In genomic region chr20:63366658-63367360, GRCh38 we compare ENCODE assay signal across 26 cellular contexts. TPM values are rescaled to one million over a fixed set of nuclear protein-coding genes. Genes with fewer than 3 reads are reported as not detected.
DNase-seq lines count a peak whose midpoint lies in the region; ATAC-seq and TF ChIP-seq lines count a peak whose summit lies in the region.
"Had no signal": no experiment of that assay in that cellular context is flagged by ENCODE, and none has a peak within 500 bp of the region (broad histone marks: within the 10 kb centered on the region; RNA-seq: fewer than 3 reads in every experiment).

No MANE protein-coding gene starts in this region.

- H3K27ac ChIP-seq in HEK293 (ENCODE audit: extremely low read depth, low read depth, low read length): no peak overlapping the region
- H3K27ac ChIP-seq in naive thymus-derived CD4-positive, alpha-beta T cell (ENCODE audit: low read depth, low read length): no peak overlapping the region
- H3K27ac ChIP-seq: ovary, right atrium auricular region, SJSA1, stomach had no signal

- no peaks in the 10 kb centered on the region for H3K36me3 Mint-ChIP-seq in nephron progenitor cell (ENCODE audit: low read depth)
- H3K36me3 Mint-ChIP-seq in naive thymus-derived CD4-positive, alpha-beta T cell: no peaks in the 10 kb centered on the region
- H3K36me3 Mint-ChIP-seq: activated CD8-positive, alpha-beta memory T cell treated with anti-CD3 and anti-CD28 coated beads, Interleukin-2, amount 10 ng/mL, durations not matched to agents 7 days and 5 days; activated naive CD4-positive, alpha-beta T cell treated with anti-CD3 and anti-CD28 coated beads, Interleukin-2, amount 50 U/mL, for 24 hours; CD8-positive, alpha-beta memory T cell had no signal

- H3K4me1 Mint-ChIP-seq in nephron progenitor cell: peaks cover 57% of the 10 kb centered on the region
- H3K4me1 Mint-ChIP-seq in naive thymus-derived CD4-positive, alpha-beta T cell: peaks cover 0 to 5% (median 0%) of the 10 kb centered on the region in 7 donors
- H3K4me1 Mint-ChIP-seq: activated CD8-positive, alpha-beta memory T cell treated with anti-CD3 and anti-CD28 coated beads, Interleukin-2, amount 10 ng/mL, durations not matched to agents 7 days and 5 days had no signal

- H3K9me3 Mint-ChIP-seq in nephron progenitor cell: no peaks in the 10 kb centered on the region
- H3K9me3 Mint-ChIP-seq in naive thymus-derived CD4-positive, alpha-beta T cell: peaks cover 0 to 1% (median 0%) of the 10 kb centered on the region in 11 donors
- H3K9me3 Mint-ChIP-seq: activated naive CD4-positive, alpha-beta T cell treated with anti-CD3 and anti-CD28 coated beads, Interleukin-2, amount 50 U/mL, for 24 hours; activated T-helper 1 cell treated with anti-CD3 and anti-CD28 coated beads, Interleukin-12 subunit alpha, Interleukin-12 subunit beta, Interleukin-2, Interleukin-4 antibody, amounts not matched to agents 30 ng/mL and 10 ng/mL and 1 ng/mL, durations not matched to agents 14 hours and 24 hours and 36 hours; CD8-positive, alpha-beta memory T cell; dendritic cell treated with granulocyte-macrophage colony-stimulating factor and Interleukin-4, amounts not matched to agents 40 ng/mL and 50 ng/mL, for 4 days had no signal

- no peak for ATAC-seq in naive thymus-derived CD4-positive, alpha-beta T cell
- ATAC-seq in HG02981 (IDR thresholded peaks at IDR 0.05; ENCODE audit: unreplicated experiment) (no peak), GM21723 (IDR thresholded peaks at IDR 0.05; ENCODE audit: unreplicated experiment) (no peak)
- ATAC-seq: activated CD8-positive, alpha-beta memory T cell treated with anti-CD3 and anti-CD28 coated beads, Interleukin-2, amount 10 ng/mL, durations not matched to agents 7 days and 5 days; T-helper 17 cell had no signal

- H3K9me3 ChIP-seq in HEK293 (ENCODE audit: control insufficient read depth, insufficient read depth, low read depth, low read length): no peaks in the 10 kb centered on the region
- no peaks in the 10 kb centered on the region for H3K9me3 ChIP-seq in naive thymus-derived CD4-positive, alpha-beta T cell (ENCODE audit: control insufficient read depth in 2 of 3, low read length in 3 of 3)
- H3K9me3 ChIP-seq: ovary, right atrium auricular region, SJSA1, stomach had no signal

- H3K27me3 Mint-ChIP-seq in nephron progenitor cell (ENCODE audit: low read depth, poor library complexity): peaks cover 23% of the 10 kb centered on the region
- peaks cover 7 to 27% (median 10%) of the 10 kb centered on the region in 5 donors for H3K27me3 Mint-ChIP-seq in naive thymus-derived CD4-positive, alpha-beta T cell

- peaks cover 0 to 4% of the 10 kb centered on the region in 2 donors for H3K27me3 ChIP-seq in naive thymus-derived CD4-positive, alpha-beta T cell (ENCODE audit: control insufficient read depth in 2 of 2, insufficient read depth in 2 of 2, low read length in 2 of 2)
- H3K27me3 ChIP-seq: ovary, right atrium auricular region had no signal

- H3K4me1 ChIP-seq in HEK293 (ENCODE audit: control insufficient read depth, insufficient read depth, low read length): no peaks in the 10 kb centered on the region
- no peaks in the 10 kb centered on the region for H3K4me1 ChIP-seq in naive thymus-derived CD4-positive, alpha-beta T cell (ENCODE audit: control insufficient read depth in 2 of 2, insufficient read depth in 2 of 2, low read length in 2 of 2)
- H3K4me1 ChIP-seq: SJSA1 had no signal

- CTCF ChIA-PET in HEK293 (lab: Yijun Ruan, JAX): interaction anchor here (1.0 kb wide), 1 partner anchor 15 kb away, joined by 3 read pairs; no protein-coding TSS in a partner anchor
- CTCF ChIA-PET in naive thymus-derived CD4-positive, alpha-beta T cell (lab: Charles Lee): no interaction called here

- TF ChIP-seq CTCF in HEK293 (tag by site-specific recombination; IDR thresholded peaks at IDR 0.05) (no peak), nephron progenitor cell (IDR thresholded peaks at IDR 0.05) (no peak)

- no peak overlapping the region for H3K4me3 ChIP-seq in HEK293 (ENCODE audit: low read depth, low read length)
- H3K4me3 ChIP-seq in naive thymus-derived CD4-positive, alpha-beta T cell (ENCODE audit: low read length): no peak overlapping the region
- H3K4me3 ChIP-seq: ovary, right atrium auricular region, SJSA1, stomach had no signal

- H3K36me3 ChIP-seq in HEK293 (ENCODE audit: control insufficient read depth in 2 of 2, insufficient read depth in 1 of 2, low read length in 2 of 2): no peaks in the 10 kb centered on the region
- H3K36me3 ChIP-seq in naive thymus-derived CD4-positive, alpha-beta T cell (ENCODE audit: control insufficient read depth in 2 of 3, insufficient read depth in 3 of 3, low read length in 3 of 3): no peaks in the 10 kb centered on the region
- H3K36me3 ChIP-seq: ovary, right atrium auricular region, SJSA1, stomach had no signal

- POLR2A ChIA-PET in HEK293 (lab: Yijun Ruan, JAX): no interaction called here
- POLR2A ChIA-PET in naive thymus-derived CD4-positive, alpha-beta T cell (lab: Charles Lee): no interaction called here

- peak overlapping the region; percentile 52 for H3K4me3 Mint-ChIP-seq in nephron progenitor cell
- no peak overlapping the region for H3K4me3 Mint-ChIP-seq in naive thymus-derived CD4-positive, alpha-beta T cell
- H3K4me3 Mint-ChIP-seq: activated CD8-positive, alpha-beta memory T cell treated with anti-CD3 and anti-CD28 coated beads, Interleukin-2, amount 10 ng/mL, durations not matched to agents 7 days and 5 days; activated naive CD4-positive, alpha-beta T cell treated with anti-CD3 and anti-CD28 coated beads, Interleukin-2, amount 50 U/mL, for 24 hours; activated T-helper 1 cell treated with anti-CD3 and anti-CD28 coated beads, Interleukin-12 subunit alpha, Interleukin-12 subunit beta, Interleukin-2, Interleukin-4 antibody, amounts not matched to agents 30 ng/mL and 10 ng/mL and 1 ng/mL, durations not matched to agents 14 hours and 24 hours and 36 hours; CD8-positive, alpha-beta memory T cell; dendritic cell treated with granulocyte-macrophage colony-stimulating factor and Interleukin-4, amounts not matched to agents 40 ng/mL and 50 ng/mL, for 4 days; T-helper 17 cell had no signal

- H3K27ac Mint-ChIP-seq in nephron progenitor cell: peak overlapping the region; percentile 72
- H3K27ac Mint-ChIP-seq in naive thymus-derived CD4-positive, alpha-beta T cell: no peak overlapping the region
- H3K27ac Mint-ChIP-seq: activated CD8-positive, alpha-beta memory T cell treated with anti-CD3 and anti-CD28 coated beads, Interleukin-2, amount 10 ng/mL, durations not matched to agents 7 days and 5 days; activated naive CD4-positive, alpha-beta T cell treated with anti-CD3 and anti-CD28 coated beads, Interleukin-2, amount 50 U/mL, for 24 hours; activated T-helper 1 cell treated with anti-CD3 and anti-CD28 coated beads, Interleukin-12 subunit alpha, Interleukin-12 subunit beta, Interleukin-2, Interleukin-4 antibody, amounts not matched to agents 30 ng/mL and 10 ng/mL and 1 ng/mL, durations not matched to agents 14 hours and 24 hours and 36 hours; dendritic cell treated with granulocyte-macrophage colony-stimulating factor and Interleukin-4, amounts not matched to agents 40 ng/mL and 50 ng/mL, for 4 days; T-helper 17 cell had no signal

- intact Hi-C loops in naive thymus-derived CD4-positive, alpha-beta T cell (cut with micrococcal nuclease): no loop called here

- DNase-seq in NCI-H128 (lab: John Stamatoyannopoulos, UW; ENCODE audit: unreplicated experiment) (peak; percentile 10), NCI-H69 (lab: John Stamatoyannopoulos, UW) (peak; percentile 32), nephron progenitor cell (no peak), NK-92 (lab: John Stamatoyannopoulos, UW; ENCODE audit: unreplicated experiment) (no peak)
- no peak for DNase-seq in naive thymus-derived CD4-positive, alpha-beta T cell
- DNase-seq: activated CD4-positive, alpha-beta T cell treated with anti-CD3 and anti-CD28 coated beads for 48 hours; activated CD8-positive, alpha-beta memory T cell treated with anti-CD3 and anti-CD28 coated beads, Interleukin-2, amount 10 ng/mL, durations not matched to agents 7 days and 5 days; CD8-positive, alpha-beta memory T cell; GOT3; mammary epithelial cell; NCI-H1694 treated with DMSO at 0.1 percent for 48 hours; NCI-H774; ovary; stomach; T-helper 17 cell; trophoblast cell had no signal

TF ChIP-seq in HEK293, 187 proteins besides CTCF, POLR2A, EP300 and RAD21:
- no peak for TF ChIP-seq ZNF280D (tag by site-specific recombination; IDR thresholded peaks at IDR 0.05)
- TF ChIP-seq SCRT2 (tag by site-specific recombination; IDR thresholded peaks at IDR 0.05): peak; percentile 73; the same call in 1 of the 2 replicates
- TF ChIP-seq BCL11B (tag by site-specific recombination; IDR thresholded peaks at IDR 0.05; ENCODE audit: low read depth): peak; percentile 62; the same call in 1 of the 2 replicates
- TF ChIP-seq SP2 (tag by site-specific recombination; IDR thresholded peaks at IDR 0.05): 0 out of 2 replicates have a peak, but pooled peaks have one; percentile 23
- 0 out of 2 replicates have a peak, but pooled peaks have one; percentile 31 for TF ChIP-seq BCL11A (tag by site-specific recombination; IDR thresholded peaks at IDR 0.05; ENCODE audit: low read depth)

RNA-seq across cellular contexts. Expression of gene CHRNA4, which starts 5.7 kb away (rescaled TPM):
- not detected for total RNA-seq in naive thymus-derived CD4-positive, alpha-beta T cell
- polyA plus RNA-seq in naive thymus-derived CD4-positive, alpha-beta T cell: not detected
- total RNA-seq: activated CD8-positive, alpha-beta memory T cell treated with anti-CD3 and anti-CD28 coated beads, Interleukin-2, amount 10 ng/mL, durations not matched to agents 7 days and 5 days; activated T-helper 1 cell treated with anti-CD3 and anti-CD28 coated beads, Interleukin-12 subunit alpha, Interleukin-12 subunit beta, Interleukin-2, Interleukin-4 antibody, amounts not matched to agents 30 ng/mL and 10 ng/mL and 1 ng/mL, durations not matched to agents 14 hours and 24 hours and 36 hours; CD8-positive, alpha-beta memory T cell; glomerular endothelial cell; kidney epithelial cell; mammary epithelial cell; right atrium auricular region; SJSA1; T-helper 17 cell had no signal
- polyA plus RNA-seq: CD8-positive, alpha-beta memory T cell; mammary epithelial cell had no signal

Comparison
In these comparisons a context has a peak if more than half of its experiments do, and no peak if none do; other contexts are left out.
1. DNase-seq: peak in NCI-H128 (single experiment) and NCI-H69 (single experiment); none in nephron progenitor cell (single experiment), naive thymus-derived CD4-positive, alpha-beta T cell (0 of 9) and NK-92 (single experiment).